ENCODE assay signal across 21 cellular contexts in the genomic region with DNA sequence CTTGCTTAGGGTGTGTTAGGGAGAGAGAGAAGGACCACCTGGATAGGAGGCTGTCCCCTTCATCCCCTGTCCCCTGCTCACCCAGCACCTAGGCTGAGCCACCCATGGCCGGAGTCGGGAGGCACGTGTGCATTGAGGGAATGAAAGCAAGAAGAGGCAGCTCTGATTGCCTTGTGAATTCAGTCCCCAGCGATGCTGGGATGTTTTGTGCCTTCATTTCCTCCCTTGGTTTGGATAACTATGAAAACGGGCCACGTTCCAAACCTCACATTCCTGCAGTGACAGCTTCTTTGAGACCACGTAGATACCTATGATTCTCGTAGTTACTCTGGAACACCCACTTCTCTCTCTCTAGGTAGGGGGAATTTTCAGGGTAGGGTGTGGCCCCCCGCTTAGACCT.
A peak's percentile ranks its signal among the peaks of the same experiment; 100 is the strongest.
DNase-seq lines count a peak whose midpoint lies in the region; ATAC-seq and TF ChIP-seq lines count a peak whose summit lies in the region.
"Had no signal": no experiment of that assay in that cellular context is flagged by ENCODE, and none has a peak within 500 bp of the region (broad histone marks: within the 10 kb centered on the region; RNA-seq: fewer than 3 reads in every experiment).

No MANE protein-coding gene starts in this region.

- H4K20me1 ChIP-seq in GM23338 (replicated peaks; ENCODE audit: insufficient read depth) = no peaks in the 10 kb centered on the region

- intact Hi-C loops in naive thymus-derived CD4-positive, alpha-beta T cell (cut with micrococcal nuclease) = no loop called here

- peaks cover 24% of the 10 kb centered on the region; the same call in 2 of the 3 replicates for H3K4me1 Mint-ChIP-seq in GM23338
- peaks cover 9 to 92% (median 83%) of the 10 kb centered on the region in 7 donors for H3K4me1 Mint-ChIP-seq in naive thymus-derived CD4-positive, alpha-beta T cell

- no peak overlapping the region for H2AFZ ChIP-seq in GM23338
- H2AFZ ChIP-seq: parathyroid adenoma had no signal

- DNase-seq in AG20443 (ENCODE audit: low spot score) (peak; percentile 37), GM23338 (ENCODE audit: low spot score) (no peak), astrocyte of the hippocampus (ENCODE audit: low read depth, low spot score) (peak; percentile 93), HuH-7.5 (ENCODE audit: low spot score) (no peak)
- DNase-seq in naive thymus-derived CD4-positive, alpha-beta T cell = no peak
- DNase-seq: activated CD4-positive, alpha-beta T cell treated with anti-CD3 and anti-CD28 coated beads, Interleukin-2, amount 50 U/mL, for 1 hour; CD4-positive, alpha-beta memory T cell; heart left ventricle; left lung; midbrain; NCI-H187 treated with DMSO at 0.1 percent for 48 hours; NCI-H69; sigmoid colon; T-helper 9 cell had no signal

- no peaks in the 10 kb centered on the region for H3K9me3 Mint-ChIP-seq in GM23338
- no peaks in the 10 kb centered on the region for H3K9me3 Mint-ChIP-seq in naive thymus-derived CD4-positive, alpha-beta T cell
- H3K9me3 Mint-ChIP-seq: activated T-helper 2 cell treated with anti-CD3 and anti-CD28 coated beads, Interferon-gamma antibody, Interleukin-2, Interleukin-4, amounts not matched to agents 10 μg/mL and 5 μg/mL and 100 μg/mL, durations not matched to agents 14 hours and 24 hours and 36 hours; CD4-positive, alpha-beta memory T cell; nephron had no signal

- H3K79me2 ChIP-seq in GM23338 (replicated peaks; ENCODE audit: insufficient read depth) = no peaks in the 10 kb centered on the region
- H3K79me2 ChIP-seq: parathyroid adenoma had no signal

- no peak overlapping the region for H3K27ac ChIP-seq in GM23338 (ENCODE audit: low read depth)
- H3K27ac ChIP-seq in naive thymus-derived CD4-positive, alpha-beta T cell (ENCODE audit: low read depth, low read length) = peak overlapping the region; percentile 39
- H3K27ac ChIP-seq: cardiac muscle cell, KMS-11, left lung, parathyroid adenoma, sigmoid colon had no signal

- H3K4me1 ChIP-seq in GM23338 (ENCODE audit: insufficient read depth) = peaks cover 6% of the 10 kb centered on the region
- peaks cover 0 to 47% of the 10 kb centered on the region in 2 donors for H3K4me1 ChIP-seq in naive thymus-derived CD4-positive, alpha-beta T cell (ENCODE audit: control insufficient read depth in 2 of 2, insufficient read depth in 2 of 2, low read length in 2 of 2)
- H3K4me1 ChIP-seq: parathyroid adenoma had no signal

- no peaks in the 10 kb centered on the region for H3F3A ChIP-seq in GM23338 (replicated peaks; ENCODE audit: low read depth)

- H3K27me3 ChIP-seq in GM23338 (ENCODE audit: insufficient read depth) = no peaks in the 10 kb centered on the region
- H3K27me3 ChIP-seq in naive thymus-derived CD4-positive, alpha-beta T cell (ENCODE audit: control insufficient read depth in 2 of 2, insufficient read depth in 2 of 2, low read length in 2 of 2) = no peaks in the 10 kb centered on the region
- H3K27me3 ChIP-seq: cardiac muscle cell, heart left ventricle, left lung, sigmoid colon had no signal

- H3K9me2 ChIP-seq in GM23338 (ENCODE audit: insufficient read depth) = no peaks in the 10 kb centered on the region

- H3K4me3 ChIP-seq in GM23338 = no peak overlapping the region
- H3K4me3 ChIP-seq in naive thymus-derived CD4-positive, alpha-beta T cell (ENCODE audit: low read length) = no peak overlapping the region
- H3K4me3 ChIP-seq: cardiac muscle cell, heart left ventricle, left lung, sigmoid colon had no signal

- CTCF ChIA-PET in naive thymus-derived CD4-positive, alpha-beta T cell (lab: Charles Lee) = interaction anchor here (1.0 kb wide), 1 partner anchor 70 kb away, joined by 3 read pairs; no protein-coding TSS in a partner anchor

- H3K4me2 ChIP-seq in GM23338 = 0 out of 2 replicates have a peak overlapping the region, but pooled peaks have one; percentile 43
- H3K4me2 ChIP-seq: KMS-11 had no signal

- ATAC-seq in GM23338 (peak; percentile 33), HG03095 (IDR thresholded peaks at IDR 0.05; ENCODE audit: unreplicated experiment) (no peak), HG02885 (IDR thresholded peaks at IDR 0.05; ENCODE audit: poor library complexity, unreplicated experiment) (no peak)
- ATAC-seq in naive thymus-derived CD4-positive, alpha-beta T cell = no peak
- ATAC-seq: left lung had no signal

- POLR2A ChIA-PET in naive thymus-derived CD4-positive, alpha-beta T cell (lab: Charles Lee) = interaction anchor here (0.7 to 2.2 kb wide), 4 partner anchors 8 to 40 kb away, joined by 3 to 6 read pairs (median 4); no protein-coding TSS in a partner anchor

- no peak overlapping the region; the same call in 2 of the 3 replicates for H3K4me3 Mint-ChIP-seq in GM23338
- H3K4me3 Mint-ChIP-seq in naive thymus-derived CD4-positive, alpha-beta T cell = no peak overlapping the region
- H3K4me3 Mint-ChIP-seq: CD4-positive, alpha-beta memory T cell; nephron had no signal

- H3K36me3 Mint-ChIP-seq in GM23338 (ENCODE audit: low read depth) = no peaks in the 10 kb centered on the region
- H3K36me3 Mint-ChIP-seq in naive thymus-derived CD4-positive, alpha-beta T cell = peaks cover 0 to 34% (median 16%) of the 10 kb centered on the region in 5 donors

- no peak for TF ChIP-seq CTCF in GM23338 (conservative IDR thresholded peaks at IDR 0.05; ENCODE audit: low read depth in 2 of 2)

- no peaks in the 10 kb centered on the region for H3K9me3 ChIP-seq in naive thymus-derived CD4-positive, alpha-beta T cell (ENCODE audit: control insufficient read depth in 2 of 3, low read length in 3 of 3)
- H3K9me3 ChIP-seq: heart left ventricle, left lung, sigmoid colon had no signal

- peak overlapping the region; percentile 21; the same call in 1 of the 2 replicates for H3K27ac Mint-ChIP-seq in GM23338
- peak overlapping the region in 8 of 9 donors; percentile 69 to 98 (median 82) for H3K27ac Mint-ChIP-seq in naive thymus-derived CD4-positive, alpha-beta T cell
- H3K27ac Mint-ChIP-seq: activated T-helper 2 cell treated with anti-CD3 and anti-CD28 coated beads, Interferon-gamma antibody, Interleukin-2, Interleukin-4, amounts not matched to agents 10 μg/mL and 5 μg/mL and 100 μg/mL, durations not matched to agents 14 hours and 24 hours and 36 hours had no signal

- H3K36me3 ChIP-seq in GM23338 (ENCODE audit: insufficient read depth) = no peaks in the 10 kb centered on the region
- H3K36me3 ChIP-seq in naive thymus-derived CD4-positive, alpha-beta T cell (ENCODE audit: control insufficient read depth in 2 of 3, insufficient read depth in 3 of 3, low read length in 3 of 3) = peaks cover 0 to 26% (median 6%) of the 10 kb centered on the region in 3 experiments
- H3K36me3 ChIP-seq: cardiac muscle cell, left lung, sigmoid colon had no signal

- H3K27me3 Mint-ChIP-seq in GM23338 (ENCODE audit: insufficient read depth, low read depth, poor library complexity) = peaks cover 6% of the 10 kb centered on the region
- H3K27me3 Mint-ChIP-seq in naive thymus-derived CD4-positive, alpha-beta T cell = peaks cover 0 to 85% (median 0%) of the 10 kb centered on the region in 5 donors
- H3K27me3 Mint-ChIP-seq: CD4-positive, alpha-beta memory T cell had no signal

TF ChIP-seq in GM23338, 12 proteins besides CTCF, POLR2A, EP300 and RAD21:
- TF ChIP-seq EZH2phosphoT487 (IDR thresholded peaks at IDR 0.05; ENCODE audit: unreplicated experiment) (no peak), REST (IDR thresholded peaks at IDR 0.05; ENCODE audit: unreplicated experiment) (no peak), ZNF331 (CRISPR knock-in tag; IDR thresholded peaks at IDR 0.05; ENCODE audit: low read depth) (no peak), STAT1 (IDR thresholded peaks at IDR 0.05; ENCODE audit: unreplicated experiment) (no peak)

Comparison
In these comparisons a context has a peak if more than half of its experiments do, and no peak if none do; other contexts are left out.
1. DNase-seq: peak in AG20443 (single experiment) and astrocyte of the hippocampus (single experiment); none in GM23338 (single experiment), naive thymus-derived CD4-positive, alpha-beta T cell (0 of 9) and HuH-7.5 (single experiment).